ENCODE assay signal across 12 cellular contexts in genomic region chr9:134643306-134643705, GRCh38. TPM values are rescaled to one million over a fixed set of nuclear protein-coding genes. Genes with fewer than 3 reads are reported as not detected.
DNase-seq lines count a peak whose midpoint lies in the region; ATAC-seq, FAIRE-seq and TF ChIP-seq lines count a peak whose summit lies in the region.
"Had no signal": no experiment of that assay in that cellular context is flagged by ENCODE, and none has a peak within 500 bp of the region (broad histone marks: within the 10 kb centered on the region; RNA-seq: fewer than 3 reads in every experiment).

No MANE protein-coding gene starts in this region.

- H2AK5ac ChIP-seq in H1 (ENCODE audit: low read depth, low read length), result no peak overlapping the region

- peaks cover 3% of the 10 kb centered on the region; the same call in 1 of the 2 replicates for H3K79me1 ChIP-seq in H1 (ENCODE audit: low read depth, low read length)

- intact Hi-C loops in dorsolateral prefrontal cortex (cut with DNase I), result no loop called here

- H3K27ac ChIP-seq in A549 (peak overlapping the region; percentile 74 to 93), HUES6 (ENCODE audit: low read depth, low read length) (no peak overlapping the region; the same call in 1 of the 2 replicates), H1 (ENCODE audit: low read depth, low read length) (no peak overlapping the region), dorsolateral prefrontal cortex (peak overlapping the region in 2 of 59 donors; percentile 5 to 43)
- H3K27ac ChIP-seq: C4-2B had no signal

- TF ChIP-seq EP300 in A549 (IDR thresholded peaks at IDR 0.05) (no peak), H1 (IDR thresholded peaks at IDR 0.05; ENCODE audit: borderline replicate concordance in 1 of 2, low read depth in 2 of 2, low read length in 2 of 2) (no peak)

- H2BK20ac ChIP-seq in H1 (ENCODE audit: low read length), result no peak overlapping the region

- no peak for TF ChIP-seq CTCF in A549 (IDR thresholded peaks at IDR 0.05)
- TF ChIP-seq CTCF in H1 (IDR thresholded peaks at IDR 0.05; ENCODE audit: control extremely low read depth in 1 of 3, insufficient read depth in 1 of 3, low read depth in 1 of 3, low read length in 3 of 3), result no peak
- TF ChIP-seq CTCF in nephron (IDR thresholded peaks at IDR 0.05; ENCODE audit: unreplicated experiment in 3 of 3), result no peak
- no peak for TF ChIP-seq CTCF in dorsolateral prefrontal cortex (IDR thresholded peaks at IDR 0.05 in 54 of 56, conservative IDR thresholded peaks at IDR 0.05 in 2 of 56; ENCODE audit: low read depth in 1 of 56, partially characterized antibody in 56 of 56)

- no peak overlapping the region for H2AFZ ChIP-seq in H1 (ENCODE audit: low read length)

- H3K27ac Mint-ChIP-seq in nephron, result peak overlapping the region; percentile 85 to 94 (median 93)

- no peak overlapping the region for H4K8ac ChIP-seq in H1 (ENCODE audit: extremely low read depth, insufficient read depth, low read length)

- H3K18ac ChIP-seq in H1 (ENCODE audit: extremely low read depth, low read length), result no peak overlapping the region

- H3K4me1 ChIP-seq in A549 (peaks cover 53% of the 10 kb centered on the region), HUES6 (ENCODE audit: control insufficient read depth, insufficient read depth, low read length) (peaks cover 50% of the 10 kb centered on the region), H1 (replicated peaks in 1 of 4; ENCODE audit: control insufficient read depth in 3 of 4, insufficient read depth in 4 of 4, low read length in 3 of 4) (peaks cover 0 to 42% (median 16%) of the 10 kb centered on the region in 4 experiments; a peak in 6 of 7 replicates)

- no peak overlapping the region for H2BK5ac ChIP-seq in H1 (ENCODE audit: low read depth, low read length)

- H4K91ac ChIP-seq in H1 (replicated peaks; ENCODE audit: insufficient read length, low read length), result no peak overlapping the region

- H3K27me3 Mint-ChIP-seq in nephron (ENCODE audit: low read depth), result peaks cover 9% of the 10 kb centered on the region

- H3K9ac ChIP-seq in HUES6 (ENCODE audit: low read length) (peak overlapping the region; percentile 84), H1 (replicated peaks in 1 of 4; ENCODE audit: extremely low read depth in 1 of 4, low read depth in 3 of 4, low read length in 3 of 4) (no peak overlapping the region)

- no peak overlapping the region for H3K4ac ChIP-seq in H1 (replicated peaks; ENCODE audit: insufficient read length, low read depth, low read length)

- no peak for TF ChIP-seq RAD21 in A549 (conservative IDR thresholded peaks at IDR 0.05 in 1 of 2, IDR thresholded peaks at IDR 0.05 in 1 of 2)
- no peak for TF ChIP-seq RAD21 in H1 (IDR thresholded peaks at IDR 0.05 in 1 of 2, conservative IDR thresholded peaks at IDR 0.05 in 1 of 2; ENCODE audit: low read depth in 2 of 2, low read length in 2 of 2)

- H3K27me3 ChIP-seq in HUES6 (ENCODE audit: control insufficient read depth, insufficient read depth, low read length) (peaks cover 16% of the 10 kb centered on the region), H1 (replicated peaks in 1 of 4; ENCODE audit: control insufficient read depth in 3 of 4, extremely low read depth in 1 of 4, insufficient read depth in 3 of 4, low read length in 3 of 4) (peaks cover 0 to 10% (median 7%) of the 10 kb centered on the region in 4 experiments; a peak in 5 of 7 replicates), dorsolateral prefrontal cortex (peaks cover 0 to 47% (median 27%) of the 10 kb centered on the region in 45 donors)

- H2BK12ac ChIP-seq in H1 (ENCODE audit: low read depth, low read length), result no peak overlapping the region

- TF ChIP-seq POLR2A in A549 (IDR thresholded peaks at IDR 0.05; ENCODE audit: low read length) (no peak), H1 (IDR thresholded peaks at IDR 0.05; ENCODE audit: control extremely low read depth in 1 of 2, low read depth in 2 of 2, low read length in 2 of 2) (no peak)

- no peak overlapping the region for H2BK15ac ChIP-seq in H1 (ENCODE audit: low read length)

- H4K5ac ChIP-seq in H1 (ENCODE audit: insufficient read length, low read depth, low read length), result no peak overlapping the region

- WGBS in A549 (ENCODE audit: missing lambda C conversion rate), result 73% methylated on average over 12 of the region's 12 CpGs
- WGBS in H1 (ENCODE audit: extremely low coverage in 1 of 2, insufficient coverage in 1 of 2, insufficient read length in 1 of 2, insufficient replicate concordance in 2 of 2, low coverage in 1 of 2, low lambda C conversion rate in 2 of 2, missing lambda C conversion rate in 1 of 2), 2 experiments, result 40% methylated on average over 12 of the region's 12 CpGs; no CpG with 5 or more reads in 1 of the 2 experiments

- no peaks in the 10 kb centered on the region for H3K9me3 Mint-ChIP-seq in nephron

- H3K4me3 Mint-ChIP-seq in nephron, result peak overlapping the region; percentile 90 to 97 (median 96)

- no peak overlapping the region for H3K23ac ChIP-seq in H1 (ENCODE audit: insufficient read length)

- CTCF ChIA-PET in A549 (lab: Yijun Ruan, JAX), result interaction anchor here (0.8 to 2.2 kb wide), 14 partner anchors 11 to 473 kb away, joined by 3 to 23 read pairs (median 6); no protein-coding TSS in a partner anchor
- CTCF ChIA-PET in H1 (lab: Charles Lee; ENCODE audit: partially characterized antibody), result interaction anchor here (0.8 to 2.0 kb wide), 5 partner anchors 12 to 472 kb away, joined by 3 to 12 read pairs (median 4); no protein-coding TSS in a partner anchor

- no peaks in the 10 kb centered on the region; the same call in 1 of the 2 replicates for H3K23me2 ChIP-seq in H1 (ENCODE audit: low read depth, low read length)

- H3K4me2 ChIP-seq in A549, result peak overlapping the region; percentile 94
- peak overlapping the region; percentile 42 to 83 for H3K4me2 ChIP-seq in H1 (ENCODE audit: insufficient read depth in 1 of 2, low read depth in 2 of 2, low read length in 2 of 2)

- H3K56ac ChIP-seq in H1 (replicated peaks; ENCODE audit: insufficient read length, low read depth, low read length), result no peak overlapping the region

- no peaks in the 10 kb centered on the region for H3K9me3 ChIP-seq in A549
- no peaks in the 10 kb centered on the region for H3K9me3 ChIP-seq in HUES6 (ENCODE audit: control insufficient read depth, insufficient read depth, low read depth, low read length)
- no peaks in the 10 kb centered on the region for H3K9me3 ChIP-seq in H1 (ENCODE audit: insufficient read depth in 2 of 2, low read depth in 1 of 2, low read length in 1 of 2)

- H3K4me3 ChIP-seq in A549 (peak overlapping the region; percentile 73), HUES6 (ENCODE audit: low read depth, low read length) (peak overlapping the region; percentile 80), H1 (ENCODE audit: extremely low read depth in 1 of 4, insufficient read depth in 2 of 4, low read depth in 3 of 4, low read length in 4 of 4) (peak overlapping the region in 3 of 4 experiments; percentile 59 to 82 (median 64); a peak in 6 of 8 replicates), dorsolateral prefrontal cortex (peak overlapping the region in 15 of 59 donors; percentile 9 to 66 (median 60))

- H3K36me3 Mint-ChIP-seq in nephron (ENCODE audit: low read depth), result peaks cover 9% of the 10 kb centered on the region

- no peak for ATAC-seq in A549
- ATAC-seq in GM21529 (IDR thresholded peaks at IDR 0.05; ENCODE audit: unreplicated experiment), result no peak
- no peak for ATAC-seq in HG02798 (IDR thresholded peaks at IDR 0.05; ENCODE audit: poor library complexity, unreplicated experiment)

- H3K36me3 ChIP-seq in HUES6 (ENCODE audit: control insufficient read depth, insufficient read depth, low read length), result peaks cover 7% of the 10 kb centered on the region; the same call in 1 of the 2 replicates
- no peaks in the 10 kb centered on the region for H3K36me3 ChIP-seq in H1 (ENCODE audit: control insufficient read depth in 2 of 4, insufficient read depth in 4 of 4, low read length in 3 of 4)

- DNase-seq in A549 (ENCODE audit: low read depth in 1 of 2, low spot score in 1 of 2), result no peak
- DNase-seq in H1 (ENCODE audit: low read depth in 1 of 2, low spot score in 2 of 2), result no peak
- no peak for DNase-seq in dorsolateral prefrontal cortex
- DNase-seq in activated T-cell treated with anti-CD3 and anti-CD28 coated beads, Interleukin-2, amount 50 U/mL, for 48 hours, result no peak
- DNase-seq: activated naive CD4-positive, alpha-beta T cell treated with Interleukin-2 at 50 U/mL for 16 hours; NCI-H146 had no signal

- no peak for FAIRE-seq in A549 (lab: Jason Lieb, UNC)
- no peak for FAIRE-seq in H1 (lab: Jason Lieb, UNC)
- FAIRE-seq: GM19239 had no signal

- no peak overlapping the region for H3K14ac ChIP-seq in H1 (ENCODE audit: insufficient read length)

- H3K79me2 ChIP-seq in H1 (ENCODE audit: control insufficient read depth in 1 of 2, insufficient read depth in 2 of 2, low read length in 2 of 2), result no peaks in the 10 kb centered on the region

- POLR2A ChIA-PET in A549 (lab: Yijun Ruan, JAX), result interaction anchor here (0.7 to 1.4 kb wide), 4 partner anchors 19 to 194 kb away, joined by 3 to 4 read pairs (median 4); no protein-coding TSS in a partner anchor
- POLR2A ChIA-PET in H1 (lab: Charles Lee; ENCODE audit: partially characterized antibody), result no interaction called here

- peaks cover 0 to 13% of the 10 kb centered on the region in 2 experiments for H4K20me1 ChIP-seq in H1 (replicated peaks in 1 of 2; ENCODE audit: control insufficient read depth in 1 of 2, insufficient read depth in 2 of 2, low read length in 2 of 2)

- peaks cover 65% of the 10 kb centered on the region for H3K4me1 Mint-ChIP-seq in nephron

- no peak overlapping the region for H2BK120ac ChIP-seq in H1 (replicated peaks; ENCODE audit: low read depth, low read length)

TF ChIP-seq in A549, 52 proteins besides CTCF, POLR2A, EP300 and RAD21 (continues in another document):
- TF ChIP-seq POLR2AphosphoS2 (conservative IDR thresholded peaks at IDR 0.05; ENCODE audit: low read length), result no peak

TF ChIP-seq in H1, 55 proteins besides CTCF, POLR2A, EP300 and RAD21 (continues in another document):
- TF ChIP-seq TAF7 (optimal IDR thresholded peaks at IDR 0.05; ENCODE audit: borderline replicate concordance, low read depth, low read length), result no peak

RNA-seq across cellular contexts. Expression of gene COL5A1, which starts 1.7 kb away (rescaled TPM):
- polyA plus RNA-seq in A549 (2011; rRNA removed), result 15.2 and 16.1 TPM in 2 replicates
- polyA plus RNA-seq in A549 (2012; cell fraction: cytosol; rRNA removed), result 19.4 and 22.8 TPM in 2 replicates
- polyA plus RNA-seq in A549 (2012; cell fraction: nucleus; rRNA removed), result 109 and 117 TPM in 2 replicates
- polyA plus RNA-seq in A549 (2017; fragmentation: RNase III; extraction: RNeasy Plus Mini Kit Qiagen cat#74134 plus additional on column Dnase treatment), result 50.7 to 72.3 TPM (median 67.5 TPM) in 3 replicates
- 18.7 and 27.1 TPM in 2 replicates for polyA minus RNA-seq in A549 (2011; rRNA and poly(A)+ RNA removed)
- total RNA-seq in H1 (2021; fragmentation: NEBNext Ultra II Directional; extraction: Animal tissue kit (Norgen Biotek cat#: 25700)), result 10.5 and 12.0 TPM in 2 replicates
- 3.8 and 6.2 TPM in 2 replicates for polyA plus RNA-seq in H1 (2011; rRNA removed)
- polyA plus RNA-seq in H1 (2011; cell fraction: cytosol; rRNA removed), result 4.1 TPM
- polyA plus RNA-seq in H1 (2011; cell fraction: nucleus; rRNA removed), result 39.3 TPM
- polyA plus RNA-seq in H1 (2012, experiment 1 of 2), result 8.9 to 12.1 TPM (median 11.0 TPM) in 4 replicates
- polyA plus RNA-seq in H1 (2012, experiment 2 of 2), result 6.1 TPM
- polyA plus RNA-seq in H1 (2013, experiment 1 of 2), result 11.8 TPM
- polyA plus RNA-seq in H1 (2013, experiment 2 of 2), result 9.6 TPM
- polyA minus RNA-seq in H1 (2011; rRNA and poly(A)+ RNA removed), result 4.7 and 5.2 TPM in 2 replicates
- 6.1 TPM for polyA minus RNA-seq in H1 (2011; cell fraction: cytosol; rRNA and poly(A)+ RNA removed)
- 12.3 TPM for polyA minus RNA-seq in H1 (2011; cell fraction: nucleus; rRNA and poly(A)+ RNA removed)
- 10 to 100 TPM in 11 of 120 experiments, 1 to 10 TPM in 109; 1.4 to 21.6 (median 5.0) TPM for total RNA-seq in dorsolateral prefrontal cortex

Comparison
In these comparisons a context has a peak if more than half of its experiments do, and no peak if none do; other contexts are left out.
1. H3K27ac ChIP-seq: peak in A549 (2 of 2); none in HUES6 (single experiment) and H1 (single experiment).